In genomic region chr9:7500521-7500920, GRCh38 we compare ENCODE assay signal across 17 cellular contexts.
A peak's percentile ranks its signal among the peaks of the same experiment; 100 is the strongest.
DNase-seq lines count a peak whose midpoint lies in the region; ATAC-seq, FAIRE-seq and TF ChIP-seq lines count a peak whose summit lies in the region.
"Had no signal": no experiment of that assay in that cellular context is flagged by ENCODE, and none has a peak within 500 bp of the region (broad histone marks: within the 10 kb centered on the region; RNA-seq: fewer than 3 reads in every experiment).

No MANE protein-coding gene starts in this region.

- no peaks in the 10 kb centered on the region for H3K9me3 ChIP-seq in A673 (ENCODE audit: low read depth, low read length, poor library complexity, severe bottlenecking)

- ATAC-seq in HG02678 (IDR thresholded peaks at IDR 0.05; ENCODE audit: unreplicated experiment), result no peak
- ATAC-seq: GM23338 had no signal

- TF ChIP-seq CTCF in bronchial epithelial cell (IDR thresholded peaks at IDR 0.05; ENCODE audit: insufficient read depth, low read length, severe bottlenecking), result no peak
- TF ChIP-seq CTCF in A673 (conservative IDR thresholded peaks at IDR 0.05; ENCODE audit: low read depth, low read length), result no peak

- in situ Hi-C loops in G401 (cut with HindIII; ENCODE audit: low sequenced_read_pairs), result no loop called here

- no peak overlapping the region for H3K27ac ChIP-seq in A673 (ENCODE audit: low read depth, low read length, poor library complexity, severe bottlenecking)
- H3K27ac ChIP-seq: SK-N-MC had no signal

- intact Hi-C loops in A673 (cut with micrococcal nuclease; ENCODE audit: unreplicated experiment), result no loop called here

- H3K36me3 ChIP-seq in bronchial epithelial cell (ENCODE audit: control insufficient read depth, insufficient read depth, low read length), result no peaks in the 10 kb centered on the region
- no peaks in the 10 kb centered on the region for H3K36me3 ChIP-seq in A673 (ENCODE audit: insufficient read depth, low read length, poor library complexity, severe bottlenecking)

- H3K4me1 ChIP-seq in A673 (ENCODE audit: insufficient read depth, low read length, poor library complexity, severe bottlenecking), result no peaks in the 10 kb centered on the region

- POLR2A ChIA-PET in A673 (lab: Charles Lee; ENCODE audit: low non-redundant PET), result no interaction called here

- no TSS peak for BruUV-seq in A673 (replicated peaks; lab: Mats Ljungman, UMichigan)

- no peaks in the 10 kb centered on the region for H3K27me3 ChIP-seq in bronchial epithelial cell (ENCODE audit: control insufficient read depth, insufficient read depth, low read length)
- peaks cover 10% of the 10 kb centered on the region for H3K27me3 ChIP-seq in A673 (replicated peaks; ENCODE audit: insufficient read depth, low read depth, low read length, poor library complexity)

- no peak for FAIRE-seq in bronchial epithelial cell (lab: Jason Lieb, UNC)
- FAIRE-seq: TTC549 had no signal

- CTCF ChIA-PET in A673 (lab: Charles Lee), result no interaction called here

- DNase-seq in NCI-H2171 treated with DMSO at 0.1 percent for 48 hours (lab: John Stamatoyannopoulos, UW), result peak; percentile 4
- no peak for DNase-seq in NCI-H2171 (lab: John Stamatoyannopoulos, UW)
- peak; percentile 81 for DNase-seq in G401 (ENCODE audit: low spot score)
- peak; percentile 78 to 88 for DNase-seq in NCI-H2081 (lab: John Stamatoyannopoulos, UW)
- DNase-seq in bronchial epithelial cell (ENCODE audit: low read depth), result peak; percentile 14
- DNase-seq in NCI-H1694 treated with DMSO at 0.1 percent for 48 hours (lab: John Stamatoyannopoulos, UW), result no peak
- no peak for DNase-seq in A673 (ENCODE audit: low spot score)
- DNase-seq: ACHN; CD8-positive, alpha-beta memory T cell; GF-D8; NCI-H1436; NCI-H526; Right ventricle myocardium superior had no signal

- H3K4me3 ChIP-seq in bronchial epithelial cell (ENCODE audit: low read depth, low read length), result no peak overlapping the region
- H3K4me3 ChIP-seq in A673 (ENCODE audit: low read depth, low read length, poor library complexity, severe bottlenecking), result no peak overlapping the region
- H3K4me3 ChIP-seq: GM23338, SK-N-MC had no signal

Comparison
In these comparisons a context has a peak if more than half of its experiments do, and no peak if none do; other contexts are left out.
1. DNase-seq: peak in NCI-H2171 treated with DMSO at 0.1 percent for 48 hours (single experiment), G401 (single experiment), NCI-H2081 (2 of 2) and bronchial epithelial cell (single experiment); none in NCI-H2171 (single experiment), NCI-H1694 treated with DMSO at 0.1 percent for 48 hours (single experiment) and A673 (single experiment).